Comparison of ENCODE assay signal across 27 cellular contexts in the genomic region with DNA sequence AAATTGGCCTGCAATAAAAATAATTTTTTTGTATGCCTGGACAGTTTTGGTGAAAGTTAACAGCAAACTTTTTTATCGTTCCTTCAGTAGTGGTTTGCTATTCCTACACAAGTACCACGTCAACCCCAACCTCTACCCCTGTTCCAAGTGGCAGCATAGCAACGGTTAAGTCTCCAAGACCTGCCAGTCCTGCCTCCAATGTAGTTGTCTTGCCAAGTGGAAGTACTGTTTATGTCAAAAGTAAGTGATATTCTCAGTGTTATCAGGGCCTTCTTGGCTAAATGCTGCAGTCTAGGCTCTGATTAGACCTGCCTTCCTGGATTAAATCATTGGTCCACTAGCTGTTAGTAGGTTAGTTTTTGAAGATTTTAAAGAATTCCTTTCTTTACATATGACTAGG.
"Had no signal": no experiment of that assay in that cellular context is flagged by ENCODE, and none has a peak within 500 bp of the region (broad histone marks: within the 10 kb centered on the region; RNA-seq: fewer than 3 reads in every experiment).

No MANE protein-coding gene starts in this region.

- H3K9me3 Mint-ChIP-seq: activated T-helper 1 cell treated with anti-CD3 and anti-CD28 coated beads, Interleukin-12 subunit alpha, Interleukin-12 subunit beta, Interleukin-2, Interleukin-4 antibody, amounts not matched to agents 30 ng/mL and 10 ng/mL and 1 ng/mL, durations not matched to agents 14 hours and 24 hours and 36 hours; immature natural killer cell; natural killer cell; stimulated activated effector memory CD8-positive, alpha-beta T cell treated with anti-CD3 and anti-CD28 coated beads, Interleukin-12 subunit alpha, Interleukin-12 subunit beta, amount 100 ng/mL, for 72 hours; stimulated activated naive CD8-positive, alpha-beta T cell treated with anti-CD3 and anti-CD28 coated beads, Interleukin-15, Interleukin-2, amounts not matched to agents 100 ng/mL and 50 ng/mL, for 24 hours had no signal

- H3K27me3 ChIP-seq: neutrophil, ovary, sigmoid colon had no signal

- FAIRE-seq: small intestine, urothelium cell line had no signal

- H3K4me1 ChIP-seq: lower lobe of right lung had no signal

- ATAC-seq: activated CD4-positive, alpha-beta T cell treated with anti-CD3 and anti-CD28 coated beads for 36 hours; lower lobe of right lung; natural killer cell; stimulated activated effector memory CD8-positive, alpha-beta T cell treated with anti-CD3 and anti-CD28 coated beads, Interleukin-12 subunit alpha, Interleukin-12 subunit beta, amount 100 ng/mL, for 72 hours; T-helper 17 cell had no signal

- H3K4me3 ChIP-seq: lower lobe of right lung, ovary, sigmoid colon, thoracic aorta had no signal

- H3K27me3 Mint-ChIP-seq: activated CD4-positive, alpha-beta T cell treated with anti-CD3 and anti-CD28 coated beads for 36 hours; progenitor cell of endocrine pancreas; stimulated activated naive CD8-positive, alpha-beta T cell treated with anti-CD3 and anti-CD28 coated beads, Interleukin-15, Interleukin-2, amounts not matched to agents 100 ng/mL and 50 ng/mL, for 24 hours; T-helper 17 cell had no signal

- H3K36me3 Mint-ChIP-seq: natural killer cell had no signal

- H3K4me3 Mint-ChIP-seq: activated CD4-positive, alpha-beta T cell treated with anti-CD3 and anti-CD28 coated beads for 36 hours; activated T-helper 1 cell treated with anti-CD3 and anti-CD28 coated beads, Interleukin-12 subunit alpha, Interleukin-12 subunit beta, Interleukin-2, Interleukin-4 antibody, amounts not matched to agents 30 ng/mL and 10 ng/mL and 1 ng/mL, durations not matched to agents 14 hours and 24 hours and 36 hours; immature natural killer cell; natural killer cell; stimulated activated effector memory CD8-positive, alpha-beta T cell treated with anti-CD3 and anti-CD28 coated beads, Interleukin-12 subunit alpha, Interleukin-12 subunit beta, amount 100 ng/mL, for 72 hours; stimulated activated naive CD8-positive, alpha-beta T cell treated with anti-CD3 and anti-CD28 coated beads, Interleukin-15, Interleukin-2, amounts not matched to agents 100 ng/mL and 50 ng/mL, for 24 hours; T-helper 17 cell had no signal

- H3K27ac ChIP-seq: lower lobe of right lung, neutrophil, ovary, sigmoid colon, thoracic aorta had no signal

- H3K36me3 ChIP-seq: ovary had no signal

- DNase-seq: activated CD4-positive, alpha-beta T cell treated with anti-CD3 and anti-CD28 coated beads for 36 hours; activated CD4-positive, alpha-beta T cell treated with anti-CD3 and anti-CD28 coated beads, Interleukin-2, amount 50 U/mL, for 48 hours; activated CD4-positive, CD25-positive, alpha-beta regulatory T cell; activated CD8-positive, alpha-beta memory T cell treated with anti-CD3 and anti-CD28 coated beads for 24 hours; activated effector memory CD4-positive, alpha-beta T cell treated with anti-CD3 and anti-CD28 coated beads, Interleukin-2, amount 50 U/mL, for 16 hours; activated naive CD4-positive, alpha-beta T cell treated with anti-CD3 and anti-CD28 coated beads, Interleukin-2, amount 50 U/mL, for 16 hours; activated T-cell treated with anti-CD3 and anti-CD28 coated beads, Interleukin-2, amount 50 U/mL, for 1 hour; amniotic stem cell; cortex of kidney; head of caudate nucleus; hypothalamus; immature natural killer cell; lower lobe of right lung; natural killer cell; ovary; sigmoid colon; stimulated activated CD4-positive, alpha-beta T cell treated with anti-CD3 and anti-CD28 coated beads, Interleukin-4, amount 100 ng/mL, for 24 hours; T-helper 17 cell; T1000 had no signal

- H3K4me1 Mint-ChIP-seq: activated CD4-positive, alpha-beta T cell treated with anti-CD3 and anti-CD28 coated beads for 36 hours; natural killer cell had no signal

- H3K9me3 ChIP-seq: lower lobe of right lung, neutrophil, ovary, sigmoid colon, thoracic aorta had no signal

- H3K27ac Mint-ChIP-seq: activated CD4-positive, alpha-beta T cell treated with anti-CD3 and anti-CD28 coated beads for 36 hours; activated T-helper 1 cell treated with anti-CD3 and anti-CD28 coated beads, Interleukin-12 subunit alpha, Interleukin-12 subunit beta, Interleukin-2, Interleukin-4 antibody, amounts not matched to agents 30 ng/mL and 10 ng/mL and 1 ng/mL, durations not matched to agents 14 hours and 24 hours and 36 hours; immature natural killer cell; natural killer cell; progenitor cell of endocrine pancreas; stimulated activated naive CD8-positive, alpha-beta T cell treated with anti-CD3 and anti-CD28 coated beads, Interleukin-15, Interleukin-2, amounts not matched to agents 100 ng/mL and 50 ng/mL, for 24 hours; T-helper 17 cell had no signal
